ENCODE assay signal across 18 cellular contexts in the genomic region with DNA sequence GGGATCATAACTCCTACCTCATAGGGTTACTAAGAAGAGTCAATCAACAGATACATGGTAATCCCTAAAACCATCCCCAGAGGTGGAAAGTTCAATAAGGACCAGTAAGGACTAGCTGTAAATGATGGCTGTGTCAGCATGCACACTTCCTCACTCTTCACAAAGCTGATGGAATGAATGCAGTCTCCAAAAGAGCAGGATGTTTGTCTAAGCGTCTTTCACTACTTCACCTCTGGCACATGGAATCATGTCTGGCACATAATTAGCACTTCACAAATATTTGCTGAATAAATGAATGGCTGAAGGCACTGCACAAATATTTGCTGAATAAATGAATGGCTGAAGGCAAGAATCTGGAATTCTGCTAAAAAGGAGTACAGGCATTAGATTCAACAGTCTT.
DNase-seq lines count a peak whose midpoint lies in the region; ATAC-seq and TF ChIP-seq lines count a peak whose summit lies in the region.
"Had no signal": no experiment of that assay in that cellular context is flagged by ENCODE, and none has a peak within 500 bp of the region (broad histone marks: within the 10 kb centered on the region; RNA-seq: fewer than 3 reads in every experiment).

No MANE protein-coding gene starts in this region.

- H3F3A ChIP-seq in PC-3 (ENCODE audit: low read length, unreplicated experiment): peaks cover 29% of the 10 kb centered on the region

- CTCF ChIA-PET in CD4-positive, alpha-beta T cell (lab: Charles Lee): no interaction called here
- CTCF ChIA-PET in Caco-2 (lab: Charles Lee): no interaction called here
- CTCF ChIA-PET in PC-3 (lab: Charles Lee): no interaction called here
- CTCF ChIA-PET in naive thymus-derived CD4-positive, alpha-beta T cell (lab: Charles Lee): interaction anchor here (1.0 kb wide), 1 partner anchor 12 kb away, joined by 3 read pairs; no protein-coding TSS in a partner anchor

- no peak for ATAC-seq in CD4-positive, alpha-beta T cell (ENCODE audit: poor library complexity)
- ATAC-seq in PC-3: no peak
- ATAC-seq in naive thymus-derived CD4-positive, alpha-beta T cell: no peak
- no peak for ATAC-seq in Right ventricle myocardium inferior
- ATAC-seq: body of pancreas; heart left ventricle; stimulated activated naive B cell treated with anti-CD40 and anti-IgM and Interleukin-4, amounts not matched to agents 10 μg/mL and 1 μg/mL and 100 μg/mL, for 72 hours had no signal

- no peak overlapping the region for H3K9ac ChIP-seq in PC-3 (ENCODE audit: low read length)

- POLR2A ChIA-PET in CD4-positive, alpha-beta T cell (lab: Charles Lee): interaction anchor here (1.0 kb wide), 1 partner anchor 12 kb away, joined by 5 read pairs; no protein-coding TSS in a partner anchor
- POLR2A ChIA-PET in Caco-2 (lab: Charles Lee): no interaction called here
- POLR2A ChIA-PET in PC-3 (lab: Charles Lee; ENCODE audit: unreplicated experiment): no interaction called here
- POLR2A ChIA-PET in naive thymus-derived CD4-positive, alpha-beta T cell (lab: Charles Lee): interaction anchor here (1.2 kb wide), 1 partner anchor 11 kb away, joined by 4 read pairs; no protein-coding TSS in a partner anchor

- no peaks in the 10 kb centered on the region for H3K27me3 Mint-ChIP-seq in CD4-positive, alpha-beta T cell
- H3K27me3 Mint-ChIP-seq in Caco-2 (ENCODE audit: insufficient read depth, unreplicated experiment): no peaks in the 10 kb centered on the region
- no peaks in the 10 kb centered on the region for H3K27me3 Mint-ChIP-seq in naive thymus-derived CD4-positive, alpha-beta T cell
- H3K27me3 Mint-ChIP-seq: activated naive CD8-positive, alpha-beta T cell treated with anti-CD3 and anti-CD28 coated beads for 36 hours had no signal

- no peaks in the 10 kb centered on the region for H3K9me3 ChIP-seq in CD4-positive, alpha-beta T cell (ENCODE audit: control insufficient read depth, low read length)
- H3K9me3 ChIP-seq in Caco-2 (no peaks in the 10 kb centered on the region), PC-3 (ENCODE audit: low read length) (no peaks in the 10 kb centered on the region)
- H3K9me3 ChIP-seq in naive thymus-derived CD4-positive, alpha-beta T cell (ENCODE audit: control insufficient read depth in 2 of 3, low read length in 3 of 3): no peaks in the 10 kb centered on the region
- H3K9me3 ChIP-seq: body of pancreas, heart left ventricle, thyroid gland had no signal

- peaks cover 54% of the 10 kb centered on the region for H3K4me1 ChIP-seq in Caco-2
- H3K4me1 ChIP-seq in PC-3 (ENCODE audit: insufficient read depth, low read length): peaks cover 51% of the 10 kb centered on the region
- H3K4me1 ChIP-seq in naive thymus-derived CD4-positive, alpha-beta T cell (ENCODE audit: control insufficient read depth in 2 of 2, insufficient read depth in 2 of 2, low read length in 2 of 2): peaks cover 0 to 5% of the 10 kb centered on the region in 2 donors
- H3K4me1 ChIP-seq: body of pancreas had no signal

- BruUV-seq in Caco-2 (replicated peaks; lab: Mats Ljungman, UMichigan): no TSS peak
- BruUV-seq in PC-3 (replicated peaks; lab: Mats Ljungman, UMichigan): no TSS peak

- H3K27me3 ChIP-seq in CD4-positive, alpha-beta T cell (ENCODE audit: control insufficient read depth, insufficient read depth, low read length): no peaks in the 10 kb centered on the region
- no peaks in the 10 kb centered on the region for H3K27me3 ChIP-seq in Caco-2 (replicated peaks; ENCODE audit: control insufficient read depth, insufficient read depth, low read length)
- no peaks in the 10 kb centered on the region for H3K27me3 ChIP-seq in PC-3 (ENCODE audit: low read length)
- no peaks in the 10 kb centered on the region for H3K27me3 ChIP-seq in naive thymus-derived CD4-positive, alpha-beta T cell (ENCODE audit: control insufficient read depth in 2 of 2, insufficient read depth in 2 of 2, low read length in 2 of 2)
- H3K27me3 ChIP-seq: body of pancreas, heart left ventricle, thyroid gland had no signal

- H3K4me2 ChIP-seq in PC-3 (ENCODE audit: low read length): no peak overlapping the region

- peaks cover 7% of the 10 kb centered on the region for H3K36me3 Mint-ChIP-seq in CD4-positive, alpha-beta T cell (ENCODE audit: low read depth)
- peaks cover 6% of the 10 kb centered on the region for H3K36me3 Mint-ChIP-seq in Caco-2 (ENCODE audit: insufficient read depth, unreplicated experiment)
- H3K36me3 Mint-ChIP-seq in naive thymus-derived CD4-positive, alpha-beta T cell: peaks cover 0 to 27% (median 10%) of the 10 kb centered on the region in 5 donors

- H3K4me3 ChIP-seq in Caco-2 (ENCODE audit: low read depth, low read length) (no peak overlapping the region), PC-3 (ENCODE audit: low read length) (no peak overlapping the region)
- H3K4me3 ChIP-seq in naive thymus-derived CD4-positive, alpha-beta T cell (ENCODE audit: low read length): no peak overlapping the region
- H3K4me3 ChIP-seq: body of pancreas, heart left ventricle, lung, thyroid gland had no signal

- no peak for DNase-seq in CD4-positive, alpha-beta T cell
- DNase-seq in Caco-2 (no peak), PC-3 (no peak), RPMI8226 (no peak), T1000 (lab: John Stamatoyannopoulos, UW) (no peak), Right ventricle myocardium inferior (ENCODE audit: missing footprints) (no peak)
- no peak for DNase-seq in naive thymus-derived CD4-positive, alpha-beta T cell
- DNase-seq: activated naive CD8-positive, alpha-beta T cell treated with anti-CD3 and anti-CD28 coated beads for 36 hours; body of pancreas; endodermal cell; GDM1; heart left ventricle; NCI-H2171 treated with DMSO at 0.1 percent for 48 hours; NK-92 treated with Interleukin-12 subunit alpha and Interleukin-12 subunit beta, amount 100 ng/mL, for 24 hours; stimulated activated naive B cell treated with anti-CD40 and anti-IgM and Interleukin-4, amounts not matched to agents 10 μg/mL and 1 μg/mL and 100 μg/mL, for 72 hours; thyroid gland had no signal

- H3K79me2 ChIP-seq in PC-3 (ENCODE audit: low read length): no peaks in the 10 kb centered on the region

- peak overlapping the region; percentile 52 for H3K4me3 Mint-ChIP-seq in CD4-positive, alpha-beta T cell
- H3K4me3 Mint-ChIP-seq in Caco-2 (ENCODE audit: unreplicated experiment): peak overlapping the region; percentile 42
- peak overlapping the region in 5 of 10 donors; percentile 28 to 70 (median 41) for H3K4me3 Mint-ChIP-seq in naive thymus-derived CD4-positive, alpha-beta T cell
- H3K4me3 Mint-ChIP-seq: activated naive CD8-positive, alpha-beta T cell treated with anti-CD3 and anti-CD28 coated beads for 36 hours; endodermal cell; stimulated activated naive B cell treated with anti-CD40 and anti-IgM and Interleukin-4, amounts not matched to agents 10 μg/mL and 1 μg/mL and 100 μg/mL, for 72 hours had no signal

- intact Hi-C loops in CD4-positive, alpha-beta T cell (cut with DNase I, micrococcal nuclease): no loop called here
- intact Hi-C loops in Caco-2 (cut with micrococcal nuclease; ENCODE audit: unreplicated experiment): no loop called here
- intact Hi-C loops in PC-3 (cut with micrococcal nuclease): no loop called here
- intact Hi-C loops in naive thymus-derived CD4-positive, alpha-beta T cell (cut with micrococcal nuclease): no loop called here
- intact Hi-C loops in Right ventricle myocardium inferior (cut with DNase I): no loop called here

- no peaks in the 10 kb centered on the region for H3K36me3 ChIP-seq in Caco-2 (ENCODE audit: control insufficient read depth, insufficient read depth, low read length)
- no peaks in the 10 kb centered on the region for H3K36me3 ChIP-seq in PC-3 (ENCODE audit: low read depth, low read length)
- H3K36me3 ChIP-seq in naive thymus-derived CD4-positive, alpha-beta T cell (ENCODE audit: control insufficient read depth in 2 of 3, insufficient read depth in 3 of 3, low read length in 3 of 3): peaks cover 0 to 7% (median 0%) of the 10 kb centered on the region in 3 experiments
- H3K36me3 ChIP-seq: thyroid gland had no signal

- H3K4me1 Mint-ChIP-seq in CD4-positive, alpha-beta T cell (ENCODE audit: low read depth): peaks cover 29% of the 10 kb centered on the region
- peaks cover 38% of the 10 kb centered on the region for H3K4me1 Mint-ChIP-seq in Caco-2 (ENCODE audit: low read depth, unreplicated experiment)
- peaks cover 9 to 28% (median 15%) of the 10 kb centered on the region in 7 donors for H3K4me1 Mint-ChIP-seq in naive thymus-derived CD4-positive, alpha-beta T cell

- no peaks in the 10 kb centered on the region for H3K9me2 ChIP-seq in PC-3 (replicated peaks; ENCODE audit: low read length)

- H2AFZ ChIP-seq in PC-3 (ENCODE audit: low read length): no peak overlapping the region

- peak overlapping the region; percentile 75 for H3K27ac Mint-ChIP-seq in CD4-positive, alpha-beta T cell
- peak overlapping the region; percentile 89 for H3K27ac Mint-ChIP-seq in Caco-2 (ENCODE audit: unreplicated experiment)
- peak overlapping the region in 8 of 9 donors; percentile 31 to 87 (median 62) for H3K27ac Mint-ChIP-seq in naive thymus-derived CD4-positive, alpha-beta T cell
- H3K27ac Mint-ChIP-seq: activated naive CD8-positive, alpha-beta T cell treated with anti-CD3 and anti-CD28 coated beads for 36 hours; endodermal cell; stimulated activated naive B cell treated with anti-CD40 and anti-IgM and Interleukin-4, amounts not matched to agents 10 μg/mL and 1 μg/mL and 100 μg/mL, for 72 hours had no signal

- H4K20me1 ChIP-seq in PC-3 (ENCODE audit: low read length): no peaks in the 10 kb centered on the region

- no peaks in the 10 kb centered on the region for H3K9me3 Mint-ChIP-seq in CD4-positive, alpha-beta T cell
- H3K9me3 Mint-ChIP-seq in Caco-2 (ENCODE audit: unreplicated experiment): no peaks in the 10 kb centered on the region
- no peaks in the 10 kb centered on the region for H3K9me3 Mint-ChIP-seq in naive thymus-derived CD4-positive, alpha-beta T cell
- H3K9me3 Mint-ChIP-seq: activated naive CD8-positive, alpha-beta T cell treated with anti-CD3 and anti-CD28 coated beads for 36 hours; endodermal cell; stimulated activated naive B cell treated with anti-CD40 and anti-IgM and Interleukin-4, amounts not matched to agents 10 μg/mL and 1 μg/mL and 100 μg/mL, for 72 hours had no signal

- TF ChIP-seq CTCF in CD4-positive, alpha-beta T cell (IDR thresholded peaks at IDR 0.05): no peak
- TF ChIP-seq CTCF in Caco-2 (IDR thresholded peaks at IDR 0.05; ENCODE audit: insufficient read depth in 1 of 2, low read depth in 1 of 2, low read length in 1 of 2, severe bottlenecking in 1 of 2, unreplicated experiment in 1 of 2) (no peak), PC-3 (conservative IDR thresholded peaks at IDR 0.05; ENCODE audit: low read depth, low read length) (no peak)

- H3K27ac ChIP-seq in CD4-positive, alpha-beta T cell (ENCODE audit: low read depth, low read length): no peak overlapping the region
- H3K27ac ChIP-seq in PC-3 (ENCODE audit: low read length): peak overlapping the region; percentile 100
- H3K27ac ChIP-seq in naive thymus-derived CD4-positive, alpha-beta T cell (ENCODE audit: low read depth, low read length): no peak overlapping the region
- H3K27ac ChIP-seq: body of pancreas, heart left ventricle, RWPE1, thyroid gland had no signal

Comparison
In these comparisons a context has a peak if more than half of its experiments do, and no peak if none do; other contexts are left out.
1. POLR2A ChIA-PET loops: an anchor here in CD4-positive, alpha-beta T cell (1.0 kb wide) and naive thymus-derived CD4-positive, alpha-beta T cell (1.2 kb wide); none called in Caco-2 and PC-3.